ENCODE assay signal across 8 cellular contexts in the genomic region with DNA sequence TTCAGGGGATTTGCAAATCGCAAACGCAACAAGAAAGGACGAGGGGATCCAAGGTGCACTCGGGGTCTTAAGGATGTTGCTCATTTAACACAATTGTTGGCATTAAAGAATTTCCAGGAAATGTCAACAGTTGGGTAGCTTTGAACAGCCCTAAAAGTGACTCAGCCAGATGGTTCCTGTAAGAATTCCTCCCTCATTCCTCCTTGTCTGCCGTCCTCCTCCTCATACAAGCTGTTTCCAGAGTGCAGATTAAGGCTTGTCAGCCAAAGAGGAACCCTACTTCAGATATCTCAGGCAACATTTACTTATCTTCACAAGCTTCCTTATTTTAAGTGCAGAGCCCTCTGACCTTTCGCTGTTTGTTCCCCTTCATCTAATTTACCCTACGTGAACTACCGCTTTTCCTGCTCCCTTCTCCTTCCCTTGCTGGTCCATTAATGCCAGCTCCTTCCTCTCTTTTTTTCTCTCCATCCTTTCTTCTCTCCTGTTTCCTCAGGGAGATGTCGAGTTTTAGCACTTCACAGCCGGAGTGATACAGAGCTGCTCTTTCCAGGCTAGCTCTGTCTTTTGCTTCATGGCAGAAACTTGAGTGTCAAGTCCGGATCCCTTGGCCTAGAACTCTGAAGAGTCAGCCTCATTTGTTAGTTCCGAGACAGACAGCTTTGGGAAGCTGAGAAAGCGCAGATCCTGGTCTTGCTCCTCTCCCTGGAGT. TPM values are rescaled to one million over a fixed set of nuclear protein-coding genes. Genes with fewer than 3 reads are reported as not detected.
DNase-seq lines count a peak whose midpoint lies in the region; ATAC-seq and TF ChIP-seq lines count a peak whose summit lies in the region.

No MANE protein-coding gene starts in this region.

- H3K36me3 ChIP-seq in CD8-positive, alpha-beta T cell (ENCODE audit: insufficient read depth, low read length) = no peaks in the 10 kb centered on the region
- no peaks in the 10 kb centered on the region for H3K36me3 ChIP-seq in mucosa of descending colon (ENCODE audit: low read depth)

- no peak for DNase-seq in CD8-positive, alpha-beta T cell
- DNase-seq in NB4 (ENCODE audit: low read depth) = peak; percentile 82
- peak; percentile 67 for DNase-seq in choroid plexus epithelial cell (ENCODE audit: low read depth)
- DNase-seq in mucosa of descending colon = no peak
- DNase-seq in activated CD4-positive, alpha-beta T cell treated with anti-CD3 and anti-CD28 coated beads, Interleukin-2, amount 50 U/mL, for 48 hours = no peak

- no peak overlapping the region for H3K4me3 ChIP-seq in CD8-positive, alpha-beta T cell (ENCODE audit: low read depth, low read length)
- H3K4me3 ChIP-seq in NB4 (ENCODE audit: low read depth, low read length) (no peak overlapping the region), choroid plexus epithelial cell (ENCODE audit: low read depth, low read length) (no peak overlapping the region), mucosa of descending colon (no peak overlapping the region)

- no peaks in the 10 kb centered on the region for H3K9me3 Mint-ChIP-seq in CD8-positive, alpha-beta T cell

- H3K36me3 Mint-ChIP-seq in CD8-positive, alpha-beta T cell = no peaks in the 10 kb centered on the region

- H3K4me1 Mint-ChIP-seq in CD8-positive, alpha-beta T cell (ENCODE audit: low read depth) = peaks cover 41% of the 10 kb centered on the region

- H3K4me3 Mint-ChIP-seq in CD8-positive, alpha-beta T cell = peak overlapping the region; percentile 78

- no peaks in the 10 kb centered on the region for H3K27me3 ChIP-seq in CD8-positive, alpha-beta T cell (ENCODE audit: insufficient read depth, low read length)

- POLR2A ChIA-PET in CD8-positive, alpha-beta T cell (lab: Charles Lee) = interaction anchor here (0.7 to 1.5 kb wide), 3 partner anchors 13 to 26 kb away, joined by 3 to 4 read pairs (median 3); partner anchors contain the start of gene TBC1D7

- no peak overlapping the region for H3K27ac ChIP-seq in CD8-positive, alpha-beta T cell (ENCODE audit: low read depth, low read length)

- no peaks in the 10 kb centered on the region for H3K9me3 ChIP-seq in CD8-positive, alpha-beta T cell (ENCODE audit: low read length)
- no peaks in the 10 kb centered on the region for H3K9me3 ChIP-seq in mucosa of descending colon

- CTCF ChIA-PET in CD8-positive, alpha-beta T cell (lab: Charles Lee) = interaction anchor here (1.0 to 1.8 kb wide), 5 partner anchors 23 to 183 kb away, joined by 3 to 5 read pairs (median 4); no protein-coding TSS in a partner anchor

- TF ChIP-seq POLR2A in NB4 (IDR thresholded peaks at IDR 0.05; ENCODE audit: extremely low read depth, insufficient read length) = no peak

- no peak for ATAC-seq in CD8-positive, alpha-beta T cell
- ATAC-seq in mucosa of descending colon (peak; percentile 43), HG02642 (IDR thresholded peaks at IDR 0.05; ENCODE audit: poor library complexity, unreplicated experiment) (no peak), GM21515 (IDR thresholded peaks at IDR 0.05; ENCODE audit: unreplicated experiment) (no peak), HG03342 (IDR thresholded peaks at IDR 0.05; ENCODE audit: unreplicated experiment) (no peak)

- intact Hi-C loops in CD8-positive, alpha-beta T cell (cut with DNase I, micrococcal nuclease) = loop anchor here (2.0 to 10.0 kb wide), 3 partner anchors 18 to 133 kb away; partner anchors contain the start of gene GFOD1 (in 1 of the 2)
- intact Hi-C loops in mucosa of descending colon (cut with DNase I, micrococcal nuclease) = no loop called here

- H3K27ac Mint-ChIP-seq in CD8-positive, alpha-beta T cell = peak overlapping the region; percentile 93

- H3K4me1 ChIP-seq in CD8-positive, alpha-beta T cell (ENCODE audit: insufficient read depth, low read length) = peaks cover 29% of the 10 kb centered on the region
- H3K4me1 ChIP-seq in mucosa of descending colon (ENCODE audit: low read depth) = peaks cover 11% of the 10 kb centered on the region

- H3K27me3 Mint-ChIP-seq in CD8-positive, alpha-beta T cell (ENCODE audit: low read depth) = no peaks in the 10 kb centered on the region

- TF ChIP-seq CTCF in CD8-positive, alpha-beta T cell (IDR thresholded peaks at IDR 0.05) = no peak
- TF ChIP-seq CTCF in NB4 (IDR thresholded peaks at IDR 0.05; ENCODE audit: low read depth, low read length) (no peak), choroid plexus epithelial cell (conservative IDR thresholded peaks at IDR 0.05; ENCODE audit: low read depth, low read length) (no peak), mucosa of descending colon (IDR thresholded peaks at IDR 0.05) (no peak)

RNA-seq across cellular contexts. Expression of gene TBC1D7, which starts 26.1 kb away (rescaled TPM):
- 10 to 100 TPM; 13.7 to 16.0 TPM for total RNA-seq in CD8-positive, alpha-beta T cell
- total RNA-seq in mucosa of descending colon = 10 to 100 TPM; 14.0 to 25.7 (median 22.4) TPM

Comparison
In these comparisons a context has a peak if more than half of its experiments do, and no peak if none do; other contexts are left out.
1. DNase-seq: peak in NB4 (single experiment) and choroid plexus epithelial cell (single experiment); none in CD8-positive, alpha-beta T cell (0 of 7), mucosa of descending colon (0 of 3) and activated CD4-positive, alpha-beta T cell treated with anti-CD3 and anti-CD28 coated beads, Interleukin-2, amount 50 U/mL, for 48 hours (0 of 2).
2. intact Hi-C loops: an anchor here in CD8-positive, alpha-beta T cell (2.0 to 10.0 kb wide); none called in mucosa of descending colon.